8 cellular contexts compared by ENCODE assay signal in genomic region chr17:75827291-75828050, GRCh38. TPM values are rescaled to one million over a fixed set of nuclear protein-coding genes. Genes with fewer than 3 reads are reported as not detected.
DNase-seq lines count a peak whose midpoint lies in the region; ATAC-seq and TF ChIP-seq lines count a peak whose summit lies in the region.

No MANE protein-coding gene starts in this region.

- peaks cover 45% of the 10 kb centered on the region for H3K36me3 ChIP-seq in WERI-Rb-1

- no peaks in the 10 kb centered on the region for H3K27me3 Mint-ChIP-seq in MCF 10A (ENCODE audit: insufficient read depth, unreplicated experiment)

- no peaks in the 10 kb centered on the region for H3K27me3 ChIP-seq in WERI-Rb-1 (ENCODE audit: insufficient read depth, low read depth, severe bottlenecking)

- ATAC-seq in HG02798 (IDR thresholded peaks at IDR 0.05; ENCODE audit: poor library complexity, unreplicated experiment): no peak

- no peaks in the 10 kb centered on the region for H3K9me3 ChIP-seq in WERI-Rb-1 (ENCODE audit: severe bottlenecking)

- intact Hi-C loops in MCF 10A (cut with micrococcal nuclease): no loop called here

- CTCF ChIA-PET in MCF 10A (lab: Yijun Ruan, JAX): interaction anchor here (0.6 to 0.9 kb wide), 4 partner anchors 31 to 52 kb away, joined by 3 to 4 read pairs (median 3); no protein-coding TSS in a partner anchor

- TF ChIP-seq CTCF in GM10266 (IDR thresholded peaks at IDR 0.05; ENCODE audit: control insufficient read depth, insufficient read depth, low read depth, missing control alignments): peak; percentile 65
- peak; percentile 98 for TF ChIP-seq CTCF in WERI-Rb-1 (IDR thresholded peaks at IDR 0.05; ENCODE audit: low read depth, low read length)
- peak; percentile 51 for TF ChIP-seq CTCF in MCF 10A (IDR thresholded peaks at IDR 0.05; ENCODE audit: unreplicated experiment)

- peaks cover 6% of the 10 kb centered on the region for H3K4me1 Mint-ChIP-seq in MCF 10A (ENCODE audit: insufficient read depth, unreplicated experiment)

- H3K4me3 ChIP-seq in WERI-Rb-1 (ENCODE audit: low read depth, low read length): peak overlapping the region; percentile 38

- H3K9me3 Mint-ChIP-seq in MCF 10A (ENCODE audit: unreplicated experiment): no peaks in the 10 kb centered on the region

- no peaks in the 10 kb centered on the region for H3K36me3 Mint-ChIP-seq in MCF 10A (ENCODE audit: insufficient read depth, unreplicated experiment)

- H3K27ac Mint-ChIP-seq in MCF 10A (ENCODE audit: low read depth, unreplicated experiment): no peak overlapping the region

- H3K27ac ChIP-seq in WERI-Rb-1: peak overlapping the region; percentile 96

- DNase-seq in GM10266 (ENCODE audit: extremely low spot score) (peak; percentile 84), NCI-H146 treated with DMSO at 0.1 percent for 48 hours (lab: John Stamatoyannopoulos, UW; ENCODE audit: unreplicated experiment) (peak; percentile 19), WERI-Rb-1 (peak; percentile 98), MCF 10A (ENCODE audit: unreplicated experiment) (peak; percentile 37), iPS-NIHi7 (ENCODE audit: extremely low spot score) (peak; percentile 96), MV-4-11 (lab: John Stamatoyannopoulos, UW) (no peak)
- DNase-seq in stimulated activated CD4-positive, alpha-beta T cell treated with anti-CD3 and anti-CD28 coated beads, Interleukin-12 subunit alpha, Interleukin-12 subunit beta, amount 100 ng/mL, for 48 hours (ENCODE audit: low read depth in 2 of 3, low spot score in 1 of 3): peak; percentile 43 to 73 (median 47)

- POLR2A ChIA-PET in MCF 10A (lab: Yijun Ruan, JAX): interaction anchor here (0.6 to 1.3 kb wide), 2 partner anchors 9 to 12 kb away, joined by 3 to 6 read pairs; no protein-coding TSS in a partner anchor

- H3K4me3 Mint-ChIP-seq in MCF 10A (ENCODE audit: unreplicated experiment): no peak overlapping the region

- no TSS peak for BruUV-seq in MCF 10A (replicated peaks; lab: Mats Ljungman, UMichigan)

RNA-seq across cellular contexts. Expression of gene UNC13D, which starts 16.7 kb away (rescaled TPM):
- total RNA-seq in MCF 10A (2022): 3.5 and 7.6 TPM in 2 replicates

RNA-seq across cellular contexts. Expression of gene WBP2, which starts 27.7 kb away (rescaled TPM):
- total RNA-seq in MCF 10A (2022): 55.7 and 97.9 TPM in 2 replicates

RNA-seq across cellular contexts. Expression of gene UNK, which starts 42.9 kb away (rescaled TPM):
- 12.3 and 16.0 TPM in 2 replicates for total RNA-seq in MCF 10A (2022)

RNA-seq across cellular contexts. Expression of gene TRIM47, which starts 50.9 kb away (rescaled TPM):
- 23.6 and 25.7 TPM in 2 replicates for total RNA-seq in MCF 10A (2022)
